In the genomic region with DNA sequence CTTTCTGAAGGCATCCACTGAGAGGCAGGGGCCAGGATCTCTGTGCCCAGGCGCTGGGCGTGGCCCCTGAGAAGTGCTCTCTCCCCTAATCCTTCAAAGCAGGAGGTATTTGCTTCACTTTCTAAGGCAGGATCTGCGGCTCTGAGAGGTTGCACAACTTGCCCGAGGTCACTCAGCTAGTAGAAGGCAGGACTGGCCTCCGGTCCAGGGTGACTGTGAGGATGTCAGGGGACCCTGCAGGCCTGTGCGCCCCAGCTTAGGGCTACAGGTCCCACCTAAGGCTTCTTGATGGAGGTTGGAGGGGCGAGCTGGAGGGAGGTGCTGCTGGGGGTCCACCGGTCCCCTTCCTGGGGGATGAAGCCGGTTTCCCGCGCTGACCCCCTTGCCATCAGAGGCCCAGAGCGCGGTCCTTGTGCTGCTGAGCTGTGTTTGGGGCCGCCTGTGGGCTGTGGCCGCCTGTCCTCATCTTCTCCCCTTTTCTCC, we compare ENCODE assay signal across 10 cellular contexts. TPM values are rescaled to one million over a fixed set of nuclear protein-coding genes. Genes with fewer than 3 reads are reported as not detected.
DNase-seq lines count a peak whose midpoint lies in the region; TF ChIP-seq lines count a peak whose summit lies in the region.
"Had no signal": no experiment of that assay in that cellular context is flagged by ENCODE, and none has a peak within 500 bp of the region (broad histone marks: within the 10 kb centered on the region; RNA-seq: fewer than 3 reads in every experiment).

No MANE protein-coding gene starts in this region.

- TF ChIP-seq RAD21 in SK-N-SH (IDR thresholded peaks at IDR 0.05; ENCODE audit: low read length), result no peak

- POLR2A ChIA-PET in SK-N-SH (lab: Yijun Ruan, JAX), result interaction anchor here (0.8 to 2.0 kb wide), 4 partner anchors 27 to 488 kb away, joined by 3 to 8 read pairs (median 4); no protein-coding TSS in a partner anchor

- H3K4me3 ChIP-seq in SK-N-SH (ENCODE audit: low read depth in 2 of 2, low read length in 1 of 2) (no peak overlapping the region), fibroblast of villous mesenchyme (ENCODE audit: low read depth, low read length) (no peak overlapping the region), retinal pigment epithelial cell (ENCODE audit: low read length) (no peak overlapping the region), ovary (no peak overlapping the region)
- H3K4me3 ChIP-seq: HAP-1 had no signal

- no peaks in the 10 kb centered on the region for H3K9me2 ChIP-seq in SK-N-SH

- H3K27ac ChIP-seq in SK-N-SH (ENCODE audit: low read depth in 2 of 2, low read length in 1 of 2) (peak overlapping the region; percentile 47 to 98; a peak in 3 of 4 replicates), ovary (no peak overlapping the region)

- no peaks in the 10 kb centered on the region for H3F3A ChIP-seq in SK-N-SH (replicated peaks; ENCODE audit: insufficient read depth)

- TF ChIP-seq CTCF in SK-N-SH (IDR thresholded peaks at IDR 0.05), result no peak
- TF ChIP-seq CTCF in fibroblast of villous mesenchyme (IDR thresholded peaks at IDR 0.05; ENCODE audit: insufficient read depth, low read depth, low read length), result no peak
- TF ChIP-seq CTCF in retinal pigment epithelial cell (conservative IDR thresholded peaks at IDR 0.05; ENCODE audit: low read depth, low read length), result no peak
- TF ChIP-seq CTCF in ovary (IDR thresholded peaks at IDR 0.05), result no peak

- H3K27me3 ChIP-seq in SK-N-SH (ENCODE audit: insufficient read depth), result no peaks in the 10 kb centered on the region
- no peaks in the 10 kb centered on the region for H3K27me3 ChIP-seq in ovary

- peak overlapping the region; percentile 57 for H3K4me2 ChIP-seq in SK-N-SH

- DNase-seq in EL (peak; percentile 31), SK-N-SH (no peak), fibroblast of villous mesenchyme (ENCODE audit: low read depth) (peak; percentile 66), retinal pigment epithelial cell (ENCODE audit: low read depth) (peak; percentile 39), ovary (no peak), globus pallidus (ENCODE audit: low spot score) (no peak), SKM-1 treated with dmso at 0.1 percent for 144 hours (lab: John Stamatoyannopoulos, UW; ENCODE audit: unreplicated experiment) (no peak)
- no peak for DNase-seq in activated CD4-positive, alpha-beta T cell treated with anti-CD3 and anti-CD28 coated beads for 1 hour
- DNase-seq: NCI-H187 had no signal

- H3K36me3 ChIP-seq in SK-N-SH (replicated peaks in 1 of 2; ENCODE audit: control insufficient read depth in 1 of 2, insufficient read depth in 2 of 2, low read length in 1 of 2) (no peaks in the 10 kb centered on the region), ovary (no peaks in the 10 kb centered on the region)
- H3K36me3 ChIP-seq: HAP-1 had no signal

- H3K4me1 ChIP-seq in SK-N-SH (ENCODE audit: control insufficient read depth in 1 of 2, insufficient read depth in 2 of 2, low read depth in 1 of 2, low read length in 1 of 2) (peaks cover 11 to 36% of the 10 kb centered on the region in 2 experiments; a peak in 2 of 4 replicates), ovary (ENCODE audit: insufficient read depth) (peaks cover 2% of the 10 kb centered on the region)
- H3K4me1 ChIP-seq: HAP-1 had no signal

- no peak for TF ChIP-seq POLR2A in ovary (IDR thresholded peaks at IDR 0.05)

- no peaks in the 10 kb centered on the region for H3K79me2 ChIP-seq in SK-N-SH (ENCODE audit: insufficient read depth)

- H2AFZ ChIP-seq in SK-N-SH (ENCODE audit: low read depth), result peak overlapping the region; percentile 84; the same call in 1 of the 2 replicates

- peak overlapping the region; percentile 46; the same call in 1 of the 2 replicates for H3K9ac ChIP-seq in SK-N-SH

- H3K9me3 ChIP-seq in SK-N-SH, result no peaks in the 10 kb centered on the region
- H3K9me3 ChIP-seq in ovary, result no peaks in the 10 kb centered on the region
- H3K9me3 ChIP-seq: HAP-1 had no signal

- intact Hi-C loops in ovary (cut with DNase I), result no loop called here

- CTCF ChIA-PET in SK-N-SH (lab: Yijun Ruan, JAX), result interaction anchor here (1.0 to 4.8 kb wide), 7 partner anchors 14 to 486 kb away, joined by 3 to 29 read pairs (median 6); partner anchors contain the start of gene CCND1

- no peaks in the 10 kb centered on the region for H4K20me1 ChIP-seq in SK-N-SH (ENCODE audit: insufficient read depth)

- 73% methylated on average over 7 of the region's 15 CpGs for WGBS in SK-N-SH (ENCODE audit: low lambda C conversion rate)
- 77 to 90% (median 77%) methylated on average over 12 to 15 of the region's 15 CpGs for WGBS in ovary, 3 donors

- TF ChIP-seq EP300 in SK-N-SH (IDR thresholded peaks at IDR 0.05; ENCODE audit: borderline replicate concordance in 1 of 2, low read depth in 1 of 2, low read length in 1 of 2), result no peak
- no peak for TF ChIP-seq EP300 in ovary (IDR thresholded peaks at IDR 0.05)

TF ChIP-seq in SK-N-SH, 30 proteins besides CTCF, POLR2A, EP300 and RAD21:
- TF ChIP-seq MXI1 (IDR thresholded peaks at IDR 0.05; ENCODE audit: low read depth, low read length) (no peak), ZBTB33 (IDR thresholded peaks at IDR 0.05; ENCODE audit: borderline replicate concordance, low read depth) (no peak), RXRA (IDR thresholded peaks at IDR 0.05; ENCODE audit: borderline replicate concordance, low read depth) (no peak), ELF1 (IDR thresholded peaks at IDR 0.05) (no peak)

RNA-seq across cellular contexts. Expression of gene SMIM38, which starts 1.0 kb away (rescaled TPM):
- polyA plus RNA-seq in SK-N-SH (2012; rRNA removed), result 0.13 and 0.16 TPM in 2 replicates
- polyA plus RNA-seq in SK-N-SH (2012; cell fraction: cytosol; rRNA removed), result 0.01 and 0.09 TPM in 2 replicates
- 0.82 and 0.96 TPM in 2 replicates for polyA plus RNA-seq in SK-N-SH (2012; cell fraction: nucleus; rRNA removed)
- total RNA-seq in fibroblast of villous mesenchyme, result under 0.01 TPM in 2 replicates
- total RNA-seq in ovary, result 1 to 10 TPM; 1.4 to 6.3 (median 3.1) TPM
- polyA plus RNA-seq in ovary, result under 1 TPM; 0.43 to 0.65 TPM

Comparison
In these comparisons a context has a peak if more than half of its experiments do, and no peak if none do; other contexts are left out.
1. DNase-seq: peak in EL (single experiment), fibroblast of villous mesenchyme (single experiment) and retinal pigment epithelial cell (single experiment); none in SK-N-SH (single experiment), ovary (0 of 5), globus pallidus (single experiment), SKM-1 treated with dmso at 0.1 percent for 144 hours (single experiment) and activated CD4-positive, alpha-beta T cell treated with anti-CD3 and anti-CD28 coated beads for 1 hour (single experiment).
2. H3K27ac ChIP-seq: peak in SK-N-SH (2 of 2); none in ovary (0 of 2).